16 cellular contexts compared by ENCODE assay signal in genomic region chr2:62661263-62661635, GRCh38. TPM values are rescaled to one million over a fixed set of nuclear protein-coding genes. Genes with fewer than 3 reads are reported as not detected.
DNase-seq lines count a peak whose midpoint lies in the region; ATAC-seq and TF ChIP-seq lines count a peak whose summit lies in the region.
"Had no signal": no experiment of that assay in that cellular context is flagged by ENCODE, and none has a peak within 500 bp of the region (broad histone marks: within the 10 kb centered on the region; RNA-seq: fewer than 3 reads in every experiment).

No MANE protein-coding gene starts in this region.

- H3K27ac Mint-ChIP-seq in MCF 10A (ENCODE audit: low read depth, unreplicated experiment): peak overlapping the region; percentile 91
- no peak overlapping the region for H3K27ac Mint-ChIP-seq in activated naive CD4-positive, alpha-beta T cell treated with anti-CD3 and anti-CD28 coated beads for 36 hours
- H3K27ac Mint-ChIP-seq: activated CD4-positive, alpha-beta T cell treated with anti-CD3 and anti-CD28 coated beads, Interleukin-2, amount 10 ng/mL, durations not matched to agents 7 days and 5 days; activated naive CD8-positive, alpha-beta T cell; naive thymus-derived CD8-positive, alpha-beta T cell had no signal

- H3K9me3 ChIP-seq in breast epithelium: no peaks in the 10 kb centered on the region
- H3K9me3 ChIP-seq in psoas muscle: no peaks in the 10 kb centered on the region

- no peak for TF ChIP-seq POLR2A in breast epithelium (IDR thresholded peaks at IDR 0.05)

- no TSS peak for BruUV-seq in MCF 10A (replicated peaks; lab: Mats Ljungman, UMichigan)

- TF ChIP-seq CTCF in MCF 10A (IDR thresholded peaks at IDR 0.05; ENCODE audit: unreplicated experiment) (no peak), breast epithelium (IDR thresholded peaks at IDR 0.05) (no peak), choroid plexus epithelial cell (conservative IDR thresholded peaks at IDR 0.05; ENCODE audit: low read depth, low read length) (no peak), psoas muscle (IDR thresholded peaks at IDR 0.05) (no peak)

- ATAC-seq in GM19328 (IDR thresholded peaks at IDR 0.05; ENCODE audit: unreplicated experiment) (no peak), psoas muscle (no peak)
- ATAC-seq: left ventricle myocardium superior; naive thymus-derived CD8-positive, alpha-beta T cell; right cardiac atrium had no signal

- 61 to 79% (median 61%) methylated on average over 3 of the region's 3 CpGs for WGBS in psoas muscle, 3 donors

- H3K36me3 ChIP-seq in breast epithelium: no peaks in the 10 kb centered on the region
- H3K36me3 ChIP-seq in psoas muscle (ENCODE audit: insufficient read depth in 1 of 2, low read depth in 1 of 2): no peaks in the 10 kb centered on the region

- H3K27me3 ChIP-seq in breast epithelium: no peaks in the 10 kb centered on the region
- no peaks in the 10 kb centered on the region for H3K27me3 ChIP-seq in psoas muscle (ENCODE audit: insufficient read depth in 3 of 3, low read length in 2 of 3)

- POLR2A ChIA-PET in MCF 10A (lab: Yijun Ruan, JAX): interaction anchor here (0.5 to 2.6 kb wide), 9 partner anchors 27 to 155 kb away, joined by 3 to 12 read pairs (median 4); partner anchors contain the start of gene TMEM17

- H3K27ac ChIP-seq in breast epithelium: peak overlapping the region in 1 of 2 donors; percentile 22
- no peak overlapping the region for H3K27ac ChIP-seq in psoas muscle

- H3K4me3 ChIP-seq in breast epithelium: no peak overlapping the region
- no peak overlapping the region for H3K4me3 ChIP-seq in choroid plexus epithelial cell (ENCODE audit: low read depth, low read length)
- H3K4me3 ChIP-seq in psoas muscle: no peak overlapping the region

- no peaks in the 10 kb centered on the region for H3K27me3 Mint-ChIP-seq in MCF 10A (ENCODE audit: insufficient read depth, unreplicated experiment)
- H3K27me3 Mint-ChIP-seq in activated naive CD4-positive, alpha-beta T cell treated with anti-CD3 and anti-CD28 coated beads for 36 hours (ENCODE audit: low read depth): peaks cover 2% of the 10 kb centered on the region
- H3K27me3 Mint-ChIP-seq: activated CD4-positive, alpha-beta T cell treated with anti-CD3 and anti-CD28 coated beads, Interleukin-2, amount 10 ng/mL, durations not matched to agents 7 days and 5 days had no signal

- peak overlapping the region; percentile 46 for H3K4me3 Mint-ChIP-seq in MCF 10A (ENCODE audit: unreplicated experiment)
- no peak overlapping the region for H3K4me3 Mint-ChIP-seq in activated naive CD4-positive, alpha-beta T cell treated with anti-CD3 and anti-CD28 coated beads for 36 hours
- H3K4me3 Mint-ChIP-seq: activated CD4-positive, alpha-beta T cell treated with anti-CD3 and anti-CD28 coated beads, Interleukin-2, amount 10 ng/mL, durations not matched to agents 7 days and 5 days; activated naive CD8-positive, alpha-beta T cell; naive thymus-derived CD8-positive, alpha-beta T cell had no signal

- peaks cover 0 to 11% of the 10 kb centered on the region in 2 donors for H3K4me1 ChIP-seq in breast epithelium
- H3K4me1 ChIP-seq in psoas muscle: peaks cover 19% of the 10 kb centered on the region

- no peak for DNase-seq in MCF 10A (ENCODE audit: unreplicated experiment)
- no peak for DNase-seq in breast epithelium (ENCODE audit: low spot score in 2 of 2)
- DNase-seq in choroid plexus epithelial cell (ENCODE audit: low read depth): peak; percentile 85
- peak; percentile 13 for DNase-seq in myocyte (ENCODE audit: low read depth)
- no peak for DNase-seq in activated naive CD4-positive, alpha-beta T cell treated with anti-CD3 and anti-CD28 coated beads for 36 hours
- no peak for DNase-seq in Ammon's horn (ENCODE audit: low spot score)
- no peak for DNase-seq in psoas muscle
- DNase-seq: activated CD4-positive, alpha-beta T cell treated with anti-CD3 and anti-CD28 coated beads, Interleukin-2, amount 10 ng/mL, durations not matched to agents 7 days and 5 days; effector CD4-positive, alpha-beta T cell; left ventricle myocardium superior; naive thymus-derived CD8-positive, alpha-beta T cell; NCI-H1105 treated with DMSO at 0.1 percent for 48 hours; right cardiac atrium; SHP77 had no signal

- no peaks in the 10 kb centered on the region for H3K36me3 Mint-ChIP-seq in MCF 10A (ENCODE audit: insufficient read depth, unreplicated experiment)
- H3K36me3 Mint-ChIP-seq in activated naive CD4-positive, alpha-beta T cell treated with anti-CD3 and anti-CD28 coated beads for 36 hours (ENCODE audit: low read depth): no peaks in the 10 kb centered on the region
- H3K36me3 Mint-ChIP-seq: activated naive CD8-positive, alpha-beta T cell; naive thymus-derived CD8-positive, alpha-beta T cell had no signal

- CTCF ChIA-PET in MCF 10A (lab: Yijun Ruan, JAX): interaction anchor here (1.2 to 2.0 kb wide), 2 partner anchors 19 to 48 kb away, joined by 3 to 5 read pairs; no protein-coding TSS in a partner anchor
- CTCF ChIA-PET in activated naive CD4-positive, alpha-beta T cell treated with anti-CD3 and anti-CD28 coated beads for 36 hours (lab: Charles Lee): no interaction called here

- H3K9me3 Mint-ChIP-seq in MCF 10A (ENCODE audit: unreplicated experiment): no peaks in the 10 kb centered on the region
- H3K9me3 Mint-ChIP-seq in activated naive CD4-positive, alpha-beta T cell treated with anti-CD3 and anti-CD28 coated beads for 36 hours: no peaks in the 10 kb centered on the region
- H3K9me3 Mint-ChIP-seq: activated CD4-positive, alpha-beta T cell treated with anti-CD3 and anti-CD28 coated beads, Interleukin-2, amount 10 ng/mL, durations not matched to agents 7 days and 5 days; naive thymus-derived CD8-positive, alpha-beta T cell had no signal

- intact Hi-C loops in MCF 10A (cut with micrococcal nuclease): loop anchor here (2.0 to 5.0 kb wide), 3 partner anchors 44 to 154 kb away; partner anchors contain the start of genes EHBP1 and TMEM17
- intact Hi-C loops in breast epithelium (cut with DNase I; ENCODE audit: low total_unique reads): no loop called here
- intact Hi-C loops in activated naive CD4-positive, alpha-beta T cell treated with anti-CD3 and anti-CD28 coated beads for 36 hours (cut with micrococcal nuclease): no loop called here
- intact Hi-C loops in psoas muscle (cut with DNase I): no loop called here

- peaks cover 58% of the 10 kb centered on the region for H3K4me1 Mint-ChIP-seq in MCF 10A (ENCODE audit: insufficient read depth, unreplicated experiment)
- H3K4me1 Mint-ChIP-seq in activated naive CD4-positive, alpha-beta T cell treated with anti-CD3 and anti-CD28 coated beads for 36 hours (ENCODE audit: low read depth): no peaks in the 10 kb centered on the region
- H3K4me1 Mint-ChIP-seq: activated CD4-positive, alpha-beta T cell treated with anti-CD3 and anti-CD28 coated beads, Interleukin-2, amount 10 ng/mL, durations not matched to agents 7 days and 5 days had no signal

RNA-seq across cellular contexts. Expression of gene EHBP1, which starts 44.3 kb away (rescaled TPM):
- total RNA-seq in MCF 10A (2022): 62.1 and 81.2 TPM in 2 replicates
- total RNA-seq in breast epithelium: 100 to 1,000 TPM in 1 of 3 donors, 10 to 100 TPM in 2; 65.9 to 118 (median 87.2) TPM
- 27.6 and 30.0 TPM in 2 replicates for total RNA-seq in myocyte
- polyA plus RNA-seq in myocyte (2012): 20.1 TPM
- total RNA-seq in activated naive CD4-positive, alpha-beta T cell treated with anti-CD3 and anti-CD28 coated beads for 36 hours: 10 to 100 TPM; 17.4 to 17.5 TPM
- total RNA-seq in psoas muscle: 10 to 100 TPM; 14.3 to 20.2 (median 16.9) TPM
- 10 to 100 TPM in 1 of 3 donors, 1 to 10 TPM in 2; 3.9 to 10.1 (median 5.2) TPM for polyA plus RNA-seq in psoas muscle

Comparison
In these comparisons a context has a peak if more than half of its experiments do, and no peak if none do; other contexts are left out.
1. DNase-seq: peak in choroid plexus epithelial cell (single experiment) and myocyte (single experiment); none in MCF 10A (single experiment), breast epithelium (0 of 2), activated naive CD4-positive, alpha-beta T cell treated with anti-CD3 and anti-CD28 coated beads for 36 hours (single experiment), Ammon's horn (single experiment) and psoas muscle (0 of 2).